Comparison of ENCODE assay signal across 31 cellular contexts in the genomic region with DNA sequence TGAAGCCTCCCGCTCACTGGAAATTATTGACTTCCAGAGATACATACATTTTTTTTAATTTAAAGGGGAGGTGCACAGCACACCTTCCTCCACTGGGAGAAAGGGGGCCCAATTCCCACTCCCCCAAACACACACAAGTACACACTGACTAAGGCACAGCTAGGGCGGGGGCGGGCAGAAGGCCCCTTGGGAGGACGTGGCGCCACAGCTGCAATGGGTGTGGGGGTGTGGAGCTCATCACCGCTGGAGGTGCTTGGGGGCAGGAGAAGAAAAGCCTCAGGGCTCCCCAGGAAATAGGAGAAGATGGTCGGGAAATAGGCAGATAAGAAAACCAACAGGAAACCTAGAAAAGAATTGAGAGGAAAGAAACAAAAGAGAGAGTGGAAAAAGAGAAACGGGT.
"Had no signal": no experiment of that assay in that cellular context is flagged by ENCODE, and none has a peak within 500 bp of the region (broad histone marks: within the 10 kb centered on the region; RNA-seq: fewer than 3 reads in every experiment).

No MANE protein-coding gene starts in this region.

- H3K4me3 ChIP-seq: ascending aorta, breast epithelium, cardiac muscle cell, colonic mucosa, gastrocnemius medialis, heart right ventricle, hepatocyte had no signal

- FAIRE-seq: endometrium, TTC549 had no signal

- H3K27ac ChIP-seq: ascending aorta, breast epithelium, cardiac muscle cell, colonic mucosa, gastrocnemius medialis, heart right ventricle, hepatocyte, VCaP had no signal

- H3K9me3 ChIP-seq: ascending aorta, breast epithelium, colonic mucosa, gastrocnemius medialis, heart right ventricle had no signal

- ATAC-seq: activated naive CD4-positive, alpha-beta T cell treated with anti-CD3 and anti-CD28 coated beads, Interleukin-2, amount 50 U/mL, for 72 hours; activated T-cell treated with anti-CD3 and anti-CD28 coated beads, Interleukin-2, amount 50 U/mL, for 72 hours; esophagus mucosa; gastrocnemius medialis; heart right ventricle; WTC11 had no signal

- H3K4me1 ChIP-seq: ascending aorta, breast epithelium, colonic mucosa, gastrocnemius medialis, heart right ventricle had no signal

- H3K79me2 ChIP-seq: hepatocyte had no signal

- H2AFZ ChIP-seq: hepatocyte had no signal

- H3K36me3 ChIP-seq: ascending aorta, breast epithelium, cardiac muscle cell, colonic mucosa, gastrocnemius medialis, heart right ventricle had no signal

- DNase-seq: activated CD4-positive, alpha-beta memory T cell treated with anti-CD3 and anti-CD28 coated beads, Interleukin-2, amount 10 ng/mL, durations not matched to agents 7 days and 5 days; activated CD4-positive, alpha-beta T cell treated with anti-CD3 and anti-CD28 coated beads for 1 hour; activated CD4-positive, alpha-beta T cell treated with anti-CD3 and anti-CD28 coated beads for 4 hours; activated CD4-positive, alpha-beta T cell treated with anti-CD3 and anti-CD28 coated beads, Interleukin-2, amount 10 ng/mL, durations not matched to agents 7 days and 5 days; activated CD4-positive, alpha-beta T cell treated with anti-CD3 and anti-CD28 coated beads, Interleukin-2, amount 50 U/mL, for 4 hours; activated CD8-positive, alpha-beta memory T cell treated with anti-CD3 and anti-CD28 coated beads, Interleukin-2, amount 50 U/mL, for 48 hours; activated gamma-delta T cell; activated naive CD4-positive, alpha-beta T cell; activated naive CD4-positive, alpha-beta T cell treated with anti-CD3 and anti-CD28 coated beads, Interleukin-2, amount 10 ng/mL, durations not matched to agents 7 days and 5 days; activated naive CD8-positive, alpha-beta T cell treated with anti-CD3 and anti-CD28 coated beads, Interleukin-2, amount 10 ng/mL, durations not matched to agents 7 days and 5 days; activated T-cell treated with anti-CD3 and anti-CD28 coated beads for 4 hours; activated T-cell treated with anti-CD3 and anti-CD28 coated beads, Interleukin-2, amount 50 U/mL, for 24 hours; activated T-cell treated with anti-CD3 and anti-CD28 coated beads, Interleukin-2, amount 50 U/mL, for 72 hours; central memory CD4-positive, alpha-beta T cell; cerebellar nuclear complex; colonic mucosa; effector CD8-positive, alpha-beta T cell; foreskin fibroblast; gastrocnemius medialis; heart right ventricle; T-helper 2 cell had no signal

- H3K4me2 ChIP-seq: hepatocyte had no signal

- H3K27me3 ChIP-seq: ascending aorta, breast epithelium, cardiac muscle cell, colonic mucosa, gastrocnemius medialis, heart right ventricle, hepatocyte had no signal
